Comparison of ENCODE assay signal across 16 cellular contexts in the genomic region with DNA sequence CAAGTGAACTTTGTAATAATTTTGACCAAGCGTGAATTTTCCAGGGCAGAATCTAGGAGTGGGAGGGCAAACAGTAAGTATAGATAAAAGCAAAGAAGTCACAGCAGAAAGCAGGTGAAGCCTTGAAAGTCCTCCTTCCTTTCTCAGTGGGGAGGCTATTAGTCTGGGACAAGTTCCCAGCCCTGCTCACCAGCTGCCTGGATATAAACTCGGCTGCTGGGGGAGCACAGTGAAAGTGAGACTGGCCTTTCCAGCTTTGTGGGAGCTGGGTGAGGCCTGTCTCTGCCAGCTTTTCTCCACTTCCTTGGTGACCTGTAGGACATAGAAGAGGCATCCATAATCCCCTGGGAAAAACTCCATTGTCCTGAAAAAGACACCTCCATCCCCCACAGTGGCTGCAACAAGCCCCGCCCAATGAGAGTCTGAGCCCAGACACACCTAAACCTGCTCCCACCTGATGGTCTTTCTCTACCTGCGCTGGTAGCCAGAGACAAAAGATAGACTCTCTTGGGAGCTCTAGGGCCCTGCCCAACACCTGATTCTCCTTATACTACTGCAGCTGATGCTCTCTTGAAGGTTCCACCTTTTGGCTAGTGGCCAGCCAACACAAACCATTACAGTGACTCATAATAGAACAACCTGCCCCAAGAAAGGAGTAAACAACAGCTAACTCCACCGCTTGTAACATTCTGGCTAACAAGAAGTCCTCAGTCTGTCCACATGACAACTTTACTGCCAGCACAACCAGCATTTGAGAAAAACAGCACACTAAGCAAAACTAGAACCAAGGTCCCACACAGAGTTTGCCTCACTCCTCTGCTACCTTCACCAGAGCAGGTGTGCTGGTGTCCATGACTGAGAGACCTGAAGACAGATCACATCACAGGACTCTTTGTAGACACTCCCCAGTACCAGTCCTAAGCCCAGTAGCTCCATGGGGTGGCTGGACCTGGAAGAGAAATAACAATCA.
DNase-seq lines count a peak whose midpoint lies in the region; ATAC-seq lines count a peak whose summit lies in the region.
"Had no signal": no experiment of that assay in that cellular context is flagged by ENCODE, and none has a peak within 500 bp of the region (broad histone marks: within the 10 kb centered on the region; RNA-seq: fewer than 3 reads in every experiment).

No MANE protein-coding gene starts in this region.

- peak; percentile 69 for DNase-seq in DMS53 (lab: John Stamatoyannopoulos, UW)
- DNase-seq in MG63: peak; percentile 5
- DNase-seq in RPMI8226: peak; percentile 11
- DNase-seq in kidney tubule cell (ENCODE audit: low spot score): peak; percentile 68
- DNase-seq in MV-4-11 (lab: John Stamatoyannopoulos, UW): no peak
- no peak for DNase-seq in activated naive CD4-positive, alpha-beta T cell treated with Interleukin-2 at 50 U/mL for 16 hours
- DNase-seq: BE2C; central memory CD4-positive, alpha-beta T cell; hypothalamus; lower lobe of right lung; occipital lobe; small intestine; WERI-Rb-1 had no signal

- no peak overlapping the region for H3K4me3 ChIP-seq in MG63
- H3K4me3 ChIP-seq: lower lobe of right lung had no signal

- H3K27me3 ChIP-seq in MG63: no peaks in the 10 kb centered on the region
- H3K27me3 ChIP-seq: BE2C had no signal

- no peaks in the 10 kb centered on the region for H3K36me3 ChIP-seq in MG63
- H3K36me3 ChIP-seq: BE2C, lower lobe of right lung, WERI-Rb-1 had no signal

- ATAC-seq in HG03460 (IDR thresholded peaks at IDR 0.05; ENCODE audit: unreplicated experiment) (no peak), HG03095 (IDR thresholded peaks at IDR 0.05; ENCODE audit: unreplicated experiment) (no peak)
- ATAC-seq: esophagus mucosa, lower lobe of right lung had no signal

- no peaks in the 10 kb centered on the region; the same call in 1 of the 2 replicates for H3K9me3 ChIP-seq in MG63
- H3K9me3 ChIP-seq: BE2C had no signal

Comparison
In these comparisons a context has a peak if more than half of its experiments do, and no peak if none do; other contexts are left out.
1. DNase-seq: peak in DMS53 (single experiment), MG63 (single experiment), RPMI8226 (single experiment) and kidney tubule cell (single experiment); none in MV-4-11 (single experiment) and activated naive CD4-positive, alpha-beta T cell treated with Interleukin-2 at 50 U/mL for 16 hours (single experiment).